In genomic region chr10:3259499-3259898, GRCh38 we compare ENCODE assay signal across 20 cellular contexts.
DNase-seq lines count a peak whose midpoint lies in the region; TF ChIP-seq lines count a peak whose summit lies in the region.
"Had no signal": no experiment of that assay in that cellular context is flagged by ENCODE, and none has a peak within 500 bp of the region (broad histone marks: within the 10 kb centered on the region; RNA-seq: fewer than 3 reads in every experiment).

No MANE protein-coding gene starts in this region.

- no peaks in the 10 kb centered on the region for H3K4me1 ChIP-seq in osteoblast (ENCODE audit: insufficient read depth, low read length)
- H3K4me1 ChIP-seq: A549, BE2C had no signal

- no peaks in the 10 kb centered on the region for H3K9me3 Mint-ChIP-seq in dendritic cell treated with granulocyte-macrophage colony-stimulating factor and Interleukin-4, amounts not matched to agents 40 ng/mL and 50 ng/mL, for 4 days
- H3K9me3 Mint-ChIP-seq: CD4-positive, alpha-beta memory T cell; H9 had no signal

- no peak overlapping the region for H3K4me2 ChIP-seq in osteoblast (ENCODE audit: insufficient read depth, low read length)
- H3K4me2 ChIP-seq: A549; BLaER1 treated with 17β-estradiol and CSF1 and Interleukin-3, amounts not matched to agents 10 nM and 100 nM had no signal

- intact Hi-C loops in dendritic cell treated with granulocyte-macrophage colony-stimulating factor and Interleukin-4, amounts not matched to agents 40 ng/mL and 50 ng/mL, for 4 days (cut with micrococcal nuclease), result no loop called here

- H4K20me1 ChIP-seq in osteoblast (ENCODE audit: insufficient read depth, low read length), result no peaks in the 10 kb centered on the region
- H4K20me1 ChIP-seq: BLaER1 treated with 17β-estradiol and CSF1 and Interleukin-3, amounts not matched to agents 10 nM and 100 nM had no signal

- H3K79me2 ChIP-seq in osteoblast (ENCODE audit: insufficient read depth, low read length), result no peaks in the 10 kb centered on the region

- H3K27me3 ChIP-seq in osteoblast (ENCODE audit: insufficient read depth, low read length), result peaks cover 3% of the 10 kb centered on the region
- H3K27me3 ChIP-seq: BE2C had no signal

- TF ChIP-seq CTCF in C4-2B (conservative IDR thresholded peaks at IDR 0.05) (no peak), VCaP (conservative IDR thresholded peaks at IDR 0.05) (no peak), osteoblast (IDR thresholded peaks at IDR 0.05; ENCODE audit: extremely low read depth, low read depth, low read length) (no peak)

- H3K27ac ChIP-seq in C4-2B, result peak overlapping the region; percentile 36; the same call in 1 of the 2 replicates
- H3K27ac ChIP-seq in VCaP, result peak overlapping the region; percentile 75
- no peak overlapping the region for H3K27ac ChIP-seq in osteoblast (ENCODE audit: low read depth, low read length)
- H3K27ac ChIP-seq: A549; BLaER1 treated with 17β-estradiol and CSF1 and Interleukin-3, amounts not matched to agents 10 nM and 100 nM had no signal

- DNase-seq in osteoblast (ENCODE audit: insufficient read length, low spot score, missing footprints) (peak; percentile 31), KG1 (lab: John Stamatoyannopoulos, UW) (no peak), NCI-H1048 (lab: John Stamatoyannopoulos, UW) (no peak)
- DNase-seq in stimulated activated CD4-positive, alpha-beta T cell treated with anti-CD3 and anti-CD28 coated beads, Interleukin-4, amount 100 ng/mL, for 1 hour, result no peak
- DNase-seq: 8988T; ACHN; AML-193; BE2C; Calu3; CD4-positive, alpha-beta memory T cell; COR-L47; DMS53; DMS79 treated with DMSO at 0.1 percent for 48 hours; GF-D8; H9 had no signal

- H3K4me3 Mint-ChIP-seq in dendritic cell treated with granulocyte-macrophage colony-stimulating factor and Interleukin-4, amounts not matched to agents 40 ng/mL and 50 ng/mL, for 4 days, result no peak overlapping the region
- H3K4me3 Mint-ChIP-seq: CD4-positive, alpha-beta memory T cell; H9 had no signal

- H3K27me3 Mint-ChIP-seq in dendritic cell treated with granulocyte-macrophage colony-stimulating factor and Interleukin-4, amounts not matched to agents 40 ng/mL and 50 ng/mL, for 4 days, result peaks cover 17% of the 10 kb centered on the region

- no peaks in the 10 kb centered on the region for H3K9me3 ChIP-seq in osteoblast (ENCODE audit: low read depth, low read length)
- H3K9me3 ChIP-seq: A549; BE2C; BLaER1 treated with 17β-estradiol and CSF1 and Interleukin-3, amounts not matched to agents 10 nM and 100 nM had no signal

- H3K4me3 ChIP-seq in osteoblast (ENCODE audit: insufficient read depth, low read length), result no peak overlapping the region
- H3K4me3 ChIP-seq: A549; BLaER1 treated with 17β-estradiol and CSF1 and Interleukin-3, amounts not matched to agents 10 nM and 100 nM had no signal

- H2AFZ ChIP-seq in osteoblast (ENCODE audit: low read length), result no peak overlapping the region

- no peaks in the 10 kb centered on the region for H3K36me3 ChIP-seq in osteoblast (ENCODE audit: insufficient read depth, low read length)
- H3K36me3 ChIP-seq: BE2C; BLaER1 treated with 17β-estradiol and CSF1 and Interleukin-3, amounts not matched to agents 10 nM and 100 nM had no signal

- H3K36me3 Mint-ChIP-seq in dendritic cell treated with granulocyte-macrophage colony-stimulating factor and Interleukin-4, amounts not matched to agents 40 ng/mL and 50 ng/mL, for 4 days (ENCODE audit: low read depth), result no peaks in the 10 kb centered on the region
- H3K36me3 Mint-ChIP-seq: CD4-positive, alpha-beta memory T cell had no signal

- peak overlapping the region; percentile 23 for H3K27ac Mint-ChIP-seq in dendritic cell treated with granulocyte-macrophage colony-stimulating factor and Interleukin-4, amounts not matched to agents 40 ng/mL and 50 ng/mL, for 4 days
- H3K27ac Mint-ChIP-seq: CD4-positive, alpha-beta memory T cell; H9 had no signal

- H3K4me1 Mint-ChIP-seq in dendritic cell treated with granulocyte-macrophage colony-stimulating factor and Interleukin-4, amounts not matched to agents 40 ng/mL and 50 ng/mL, for 4 days (ENCODE audit: low read depth), result peaks cover 7% of the 10 kb centered on the region
